In the genomic region with DNA sequence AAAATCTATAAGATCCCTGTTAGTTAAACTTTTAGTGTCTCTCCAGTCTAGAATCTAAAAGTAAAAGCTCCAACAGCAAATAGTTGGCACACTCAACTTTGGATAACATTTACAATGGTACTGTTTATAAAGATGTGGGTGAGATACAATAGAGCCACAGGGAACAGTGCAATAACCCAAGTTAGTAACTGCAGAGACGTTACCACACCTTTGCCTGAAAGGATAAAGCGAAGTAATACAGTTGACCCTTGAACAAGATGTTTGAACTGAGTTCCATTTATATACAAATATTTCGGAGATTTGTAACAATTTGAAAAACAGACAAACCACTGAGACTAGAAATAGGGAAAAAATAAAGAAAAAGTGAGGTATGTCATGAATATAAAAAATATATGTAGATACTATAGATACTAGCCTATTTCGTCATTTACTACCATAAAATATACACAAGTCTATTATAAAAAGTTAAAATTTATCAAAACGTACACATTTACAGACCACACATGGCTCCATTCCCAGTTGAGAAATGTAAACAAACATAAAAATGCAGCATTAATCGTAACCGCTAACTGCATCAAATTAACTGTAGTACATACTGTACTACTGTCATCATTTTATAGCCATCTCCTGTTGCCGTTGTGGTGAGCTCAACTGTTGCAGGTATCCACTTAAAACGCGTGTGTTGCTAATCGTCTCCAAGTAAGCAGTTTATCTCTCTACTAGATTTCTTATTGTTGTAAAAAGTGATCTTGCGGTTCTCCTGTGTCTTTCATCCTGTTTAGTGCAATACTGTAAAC, we compare ENCODE assay signal across 20 cellular contexts.
"Had no signal": no experiment of that assay in that cellular context is flagged by ENCODE, and none has a peak within 500 bp of the region (broad histone marks: within the 10 kb centered on the region; RNA-seq: fewer than 3 reads in every experiment).

No MANE protein-coding gene starts in this region.

- ATAC-seq: activated CD8-positive, alpha-beta T cell treated with anti-CD3 and anti-CD28 coated beads, Interleukin-2, amount 10 ng/mL, durations not matched to agents 7 days and 5 days; activated naive CD4-positive, alpha-beta T cell treated with anti-CD3 and anti-CD28 coated beads, Interleukin-2, amount 50 U/mL, for 72 hours; gastrocnemius medialis; heart left ventricle; left cardiac atrium; stimulated activated effector memory CD8-positive, alpha-beta T cell treated with anti-CD3 and anti-CD28 coated beads, Interleukin-12 subunit alpha, Interleukin-12 subunit beta, amount 100 ng/mL, for 72 hours had no signal

- H3K27me3 ChIP-seq: gastrocnemius medialis, heart left ventricle, ovary, sigmoid colon had no signal

- DNase-seq: activated B cell treated with CpG ODN at 0.5 μM for 24 hours; activated CD4-positive, alpha-beta T cell treated with anti-CD3 and anti-CD28 coated beads for 48 hours; activated CD8-positive, alpha-beta memory T cell treated with anti-CD3 and anti-CD28 coated beads, Interleukin-2, amount 50 U/mL, for 4 hours; activated CD8-positive, alpha-beta T cell treated with anti-CD3 and anti-CD28 coated beads, Interleukin-2, amount 10 ng/mL, durations not matched to agents 7 days and 5 days; activated effector memory CD4-positive, alpha-beta T cell treated with anti-CD3 and anti-CD28 coated beads, Interleukin-2, amount 50 U/mL, for 16 hours; activated T-cell treated with anti-CD3 and anti-CD28 coated beads, Interleukin-2, amount 50 U/mL, for 48 hours; amniotic stem cell; central memory CD4-positive, alpha-beta T cell; effector CD8-positive, alpha-beta T cell; gastrocnemius medialis; heart left ventricle; left cardiac atrium; midbrain; naive B cell; ovary; sigmoid colon; stimulated activated CD4-positive, alpha-beta T cell treated with anti-CD3 and anti-CD28 coated beads, Interleukin-2, amount 100 ng/mL, for 24 hours; uterus had no signal

- H3K36me3 ChIP-seq: gastrocnemius medialis, heart left ventricle, ovary, sigmoid colon, uterus had no signal

- H3K4me1 ChIP-seq: uterus had no signal

- H3K27ac ChIP-seq: gastrocnemius medialis, heart left ventricle, ovary, sigmoid colon, uterus had no signal

- H3K9me3 ChIP-seq: gastrocnemius medialis, heart left ventricle, ovary, sigmoid colon, uterus had no signal

- H3K4me3 ChIP-seq: gastrocnemius medialis, heart left ventricle, ovary, sigmoid colon, uterus had no signal
